In the genomic region with DNA sequence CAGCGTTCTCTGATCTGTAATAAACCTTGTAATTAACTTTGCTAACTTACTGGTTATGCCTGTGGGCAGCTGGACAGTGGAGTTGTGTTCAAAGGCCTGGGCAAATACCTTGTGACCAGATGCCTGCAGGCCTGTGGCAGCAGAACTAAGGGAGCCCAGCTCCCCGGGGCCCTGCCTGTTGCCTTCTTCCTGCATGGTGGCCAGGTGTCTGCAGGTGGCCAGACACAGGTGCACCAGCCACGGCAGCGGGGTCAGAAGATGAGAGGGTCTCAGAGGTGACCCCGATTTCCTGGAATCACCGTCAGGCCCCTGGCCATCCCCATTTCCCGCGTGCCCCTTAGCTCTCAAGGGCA, we compare ENCODE assay signal across 12 cellular contexts.
DNase-seq lines count a peak whose midpoint lies in the region; ATAC-seq and TF ChIP-seq lines count a peak whose summit lies in the region.
"Had no signal": no experiment of that assay in that cellular context is flagged by ENCODE, and none has a peak within 500 bp of the region (broad histone marks: within the 10 kb centered on the region; RNA-seq: fewer than 3 reads in every experiment).

No MANE protein-coding gene starts in this region.

- peaks cover 9% of the 10 kb centered on the region for H3K4me1 Mint-ChIP-seq in activated naive CD4-positive, alpha-beta T cell treated with anti-CD3 and anti-CD28 coated beads, Interleukin-2, amount 50 U/mL, for 24 hours
- peaks cover 27% of the 10 kb centered on the region for H3K4me1 Mint-ChIP-seq in MCF 10A (ENCODE audit: insufficient read depth, unreplicated experiment)
- H3K4me1 Mint-ChIP-seq in progenitor cell of endocrine pancreas (ENCODE audit: low read depth): peaks cover 2% of the 10 kb centered on the region
- H3K4me1 Mint-ChIP-seq: CD14-positive monocyte had no signal

- H3K4me1 ChIP-seq in right lobe of liver: peaks cover 0 to 9% (median 2%) of the 10 kb centered on the region in 4 donors
- peaks cover 0 to 13% (median 11%) of the 10 kb centered on the region in 5 donors for H3K4me1 ChIP-seq in subcutaneous abdominal adipose tissue (ENCODE audit: control insufficient read depth in 5 of 5, insufficient read depth in 5 of 5, low read length in 5 of 5)

- H3K4me3 ChIP-seq in right lobe of liver (peak overlapping the region in 2 of 3 donors; percentile 41 to 48), subcutaneous abdominal adipose tissue (ENCODE audit: low read depth in 1 of 5, low read length in 5 of 5) (peak overlapping the region in 3 of 5 donors; percentile 41 to 54 (median 44))
- H3K4me3 ChIP-seq: GM12878 had no signal

- no peak overlapping the region for H3K27ac Mint-ChIP-seq in activated naive CD4-positive, alpha-beta T cell treated with anti-CD3 and anti-CD28 coated beads, Interleukin-2, amount 50 U/mL, for 24 hours
- peak overlapping the region; percentile 37 for H3K27ac Mint-ChIP-seq in MCF 10A (ENCODE audit: low read depth, unreplicated experiment)
- no peak overlapping the region for H3K27ac Mint-ChIP-seq in progenitor cell of endocrine pancreas
- H3K27ac Mint-ChIP-seq: CD14-positive monocyte had no signal

- peaks cover 2% of the 10 kb centered on the region for H3K36me3 Mint-ChIP-seq in activated naive CD4-positive, alpha-beta T cell treated with anti-CD3 and anti-CD28 coated beads, Interleukin-2, amount 50 U/mL, for 24 hours
- peaks cover 12% of the 10 kb centered on the region for H3K36me3 Mint-ChIP-seq in MCF 10A (ENCODE audit: insufficient read depth, unreplicated experiment)
- no peaks in the 10 kb centered on the region for H3K36me3 Mint-ChIP-seq in progenitor cell of endocrine pancreas (ENCODE audit: insufficient read depth)
- H3K36me3 Mint-ChIP-seq: CD14-positive monocyte had no signal

- intact Hi-C loops in MCF 10A (cut with micrococcal nuclease) (no loop called here), right lobe of liver (cut with DNase I) (no loop called here)

- no peaks in the 10 kb centered on the region for H3K9me3 Mint-ChIP-seq in activated naive CD4-positive, alpha-beta T cell treated with anti-CD3 and anti-CD28 coated beads, Interleukin-2, amount 50 U/mL, for 24 hours
- H3K9me3 Mint-ChIP-seq in MCF 10A (ENCODE audit: unreplicated experiment) (no peaks in the 10 kb centered on the region), progenitor cell of endocrine pancreas (ENCODE audit: low read depth) (no peaks in the 10 kb centered on the region)

- WGBS in right lobe of liver (ENCODE audit: insufficient coverage, low coverage, low lambda C conversion rate, missing lambda C conversion rate): 72% methylated on average over 2 of the region's 8 CpGs

- no peaks in the 10 kb centered on the region for H3K36me3 ChIP-seq in right lobe of liver
- H3K36me3 ChIP-seq in subcutaneous abdominal adipose tissue (ENCODE audit: control insufficient read depth in 5 of 5, insufficient read depth in 5 of 5, low read length in 5 of 5): no peaks in the 10 kb centered on the region

- TF ChIP-seq POLR2A in right lobe of liver (IDR thresholded peaks at IDR 0.05): no peak

- H3K27me3 Mint-ChIP-seq in activated naive CD4-positive, alpha-beta T cell treated with anti-CD3 and anti-CD28 coated beads, Interleukin-2, amount 50 U/mL, for 24 hours: peaks cover 29% of the 10 kb centered on the region
- H3K27me3 Mint-ChIP-seq in MCF 10A (ENCODE audit: insufficient read depth, unreplicated experiment) (no peaks in the 10 kb centered on the region), progenitor cell of endocrine pancreas (peaks cover 62% of the 10 kb centered on the region)

- H3K4me3 Mint-ChIP-seq in activated naive CD4-positive, alpha-beta T cell treated with anti-CD3 and anti-CD28 coated beads, Interleukin-2, amount 50 U/mL, for 24 hours: peak overlapping the region; percentile 62
- H3K4me3 Mint-ChIP-seq in MCF 10A (ENCODE audit: unreplicated experiment) (peak overlapping the region; percentile 65), progenitor cell of endocrine pancreas (ENCODE audit: low read depth) (no peak overlapping the region)

- DNase-seq in activated naive CD4-positive, alpha-beta T cell (lab: John Stamatoyannopoulos, UW): no peak
- DNase-seq in MCF 10A (ENCODE audit: unreplicated experiment) (no peak), right lobe of liver (no peak), progenitor cell of endocrine pancreas (ENCODE audit: low spot score, unreplicated experiment) (no peak), OCI-M2 (lab: John Stamatoyannopoulos, UW; ENCODE audit: unreplicated experiment) (no peak), NCI-H82 treated with DMSO at 0.1 percent for 48 hours (lab: John Stamatoyannopoulos, UW; ENCODE audit: unreplicated experiment) (no peak)
- DNase-seq: KBM-7, NCI-H82 had no signal

- H3K9ac ChIP-seq in subcutaneous abdominal adipose tissue (ENCODE audit: low read length in 5 of 5): no peak overlapping the region

- TF ChIP-seq CTCF in MCF 10A (IDR thresholded peaks at IDR 0.05; ENCODE audit: unreplicated experiment): no peak
- no peak for TF ChIP-seq CTCF in right lobe of liver (IDR thresholded peaks at IDR 0.05)
- no peak for TF ChIP-seq CTCF in progenitor cell of endocrine pancreas (IDR thresholded peaks at IDR 0.05; ENCODE audit: unreplicated experiment)

- POLR2A ChIA-PET in MCF 10A (lab: Yijun Ruan, JAX): interaction anchor here (0.8 to 5.8 kb wide), 9 partner anchors 8 to 51 kb away, joined by 3 to 38 read pairs (median 5); no protein-coding TSS in a partner anchor

- BruUV-seq in MCF 10A (replicated peaks; lab: Mats Ljungman, UMichigan): no TSS peak

- CTCF ChIA-PET in MCF 10A (lab: Yijun Ruan, JAX): interaction anchor here (0.9 to 2.0 kb wide), 6 partner anchors 8 to 99 kb away, joined by 3 to 11 read pairs (median 5); no protein-coding TSS in a partner anchor

- H3K27me3 ChIP-seq in right lobe of liver: peaks cover 0 to 12% of the 10 kb centered on the region in 2 donors
- peaks cover 25 to 45% (median 38%) of the 10 kb centered on the region in 5 donors for H3K27me3 ChIP-seq in subcutaneous abdominal adipose tissue (ENCODE audit: control insufficient read depth in 5 of 5, insufficient read depth in 4 of 5, low read length in 5 of 5)

- H3K27ac ChIP-seq in right lobe of liver (no peak overlapping the region), subcutaneous abdominal adipose tissue (ENCODE audit: low read depth, low read length) (no peak overlapping the region)

- ATAC-seq in right lobe of liver: no peak

- H3K9me3 ChIP-seq in right lobe of liver (no peaks in the 10 kb centered on the region), subcutaneous abdominal adipose tissue (ENCODE audit: control insufficient read depth in 5 of 5, low read length in 5 of 5) (no peaks in the 10 kb centered on the region)
